8 cellular contexts compared by ENCODE assay signal in the genomic region with DNA sequence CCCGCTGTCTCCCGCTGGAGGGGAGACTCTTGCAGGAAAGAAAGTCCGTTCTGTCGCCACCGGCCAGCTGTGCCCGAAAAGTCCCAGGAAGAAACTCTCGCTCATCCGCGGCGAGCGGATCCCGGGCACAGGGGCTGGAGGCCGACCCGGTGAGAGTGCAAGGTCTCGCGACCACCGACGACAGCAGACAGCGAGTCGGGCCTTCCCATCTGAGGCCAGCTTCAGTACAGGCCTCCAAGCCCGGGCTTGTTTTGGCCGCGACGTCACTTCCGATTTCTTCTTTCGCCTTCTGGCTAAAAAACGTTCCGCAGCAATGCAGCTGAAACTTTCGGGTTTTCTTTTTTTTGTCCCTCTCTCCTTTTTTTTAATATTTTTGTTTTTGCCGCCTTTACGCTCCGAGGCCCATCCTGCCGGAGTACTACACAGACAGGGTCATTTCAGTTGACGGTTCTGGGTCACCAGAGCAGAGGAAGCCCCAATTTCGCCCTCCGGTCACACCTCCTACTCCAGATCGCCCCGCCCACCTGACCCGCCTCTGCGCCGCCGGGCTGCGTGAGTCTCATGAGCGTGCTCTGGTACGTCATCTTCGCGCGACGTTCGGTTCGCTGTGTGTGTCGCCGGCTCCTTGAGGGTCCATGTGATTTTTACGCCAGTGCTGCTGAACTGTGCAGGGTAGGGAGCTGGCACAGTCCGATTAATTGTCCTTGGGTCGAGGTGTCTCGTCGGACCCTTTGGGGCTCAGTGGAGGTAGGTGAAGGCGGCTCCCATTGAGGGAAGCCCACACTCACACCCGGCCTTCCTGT. TPM values are rescaled to one million over a fixed set of nuclear protein-coding genes. Genes with fewer than 3 reads are reported as not detected.
DNase-seq lines count a peak whose midpoint lies in the region; ATAC-seq lines count a peak whose summit lies in the region.

A gene with protein sequence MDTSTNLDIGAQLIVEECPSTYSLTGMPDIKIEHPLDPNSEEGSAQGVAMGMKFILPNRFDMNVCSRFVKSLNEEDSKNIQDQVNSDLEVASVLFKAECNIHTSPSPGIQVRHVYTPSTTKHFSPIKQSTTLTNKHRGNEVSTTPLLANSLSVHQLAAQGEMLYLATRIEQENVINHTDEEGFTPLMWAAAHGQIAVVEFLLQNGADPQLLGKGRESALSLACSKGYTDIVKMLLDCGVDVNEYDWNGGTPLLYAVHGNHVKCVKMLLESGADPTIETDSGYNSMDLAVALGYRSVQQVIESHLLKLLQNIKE (minus strand): TSS at position 474 of the 803 bp plus-strand sequence. CDS start 2,758 bp downstream, outside the sequence.
UTP15 (plus strand) TSS at position 578 of the 803 bp plus-strand sequence. CDS start 1,602 bp downstream, outside the sequence.

- peaks cover 21 to 37% (median 30%) of the 10 kb centered on the region in 3 donors for H3K4me1 Mint-ChIP-seq in IgD-negative memory B cell

- peak; percentile 91 for ATAC-seq in GM21529 (IDR thresholded peaks at IDR 0.05; ENCODE audit: unreplicated experiment)

- peak within 1 kb of the TSS; percentile 99 to 100 (median 99) for H3K27ac Mint-ChIP-seq in IgD-negative memory B cell

- DNase-seq in DMS 273 treated with DMSO at 0.1 percent for 48 hours (lab: John Stamatoyannopoulos, UW) (peak; percentile 93), OCI-M2 (lab: John Stamatoyannopoulos, UW; ENCODE audit: unreplicated experiment) (peak; percentile 43), activated T-cell treated with anti-CD3 and anti-CD28 coated beads for 4 hours (peak; percentile 99), epidermal melanocyte (ENCODE audit: insufficient read length, low spot score) (peak; percentile 45), middle frontal gyrus (ENCODE audit: extremely low spot score, low spot score) (peak; percentile 96)
- peak; percentile 98 to 99 for DNase-seq in stimulated activated CD8-positive, alpha-beta memory T cell treated with anti-CD3 and anti-CD28 coated beads, Interleukin-2, amount 100 ng/mL, for 48 hours (ENCODE audit: low read depth in 2 of 2)

- no peaks in the 10 kb centered on the region for H3K9me3 Mint-ChIP-seq in IgD-negative memory B cell

- no peaks in the 10 kb centered on the region for H3K27me3 Mint-ChIP-seq in IgD-negative memory B cell

- H3K4me3 Mint-ChIP-seq in IgD-negative memory B cell: peak within 1 kb of the TSS; percentile 92 to 99 (median 98)

- peaks cover 13% of the 10 kb centered on the region for H3K36me3 Mint-ChIP-seq in IgD-negative memory B cell

RNA-seq across cellular contexts. Expression of the first gene that starts in this region (rescaled TPM):
- 19.3 TPM for polyA plus RNA-seq in IgD-negative memory B cell

RNA-seq across cellular contexts. Expression of gene UTP15, which starts in this region (rescaled TPM):
- polyA plus RNA-seq in IgD-negative memory B cell: 11.0 TPM

Comparison
In these comparisons a context has a peak if more than half of its experiments do, and no peak if none do; other contexts are left out.
1. Peak in every context shown above with its lines: DNase-seq and ATAC-seq.
2. DNase-seq: peak in every context shown above with its lines; median percentile 99 in activated T-cell treated with anti-CD3 and anti-CD28 coated beads for 4 hours; 98 in stimulated activated CD8-positive, alpha-beta memory T cell treated with anti-CD3 and anti-CD28 coated beads, Interleukin-2, amount 100 ng/mL, for 48 hours; 96 in middle frontal gyrus; 93 in DMS 273 treated with DMSO at 0.1 percent for 48 hours; 45 in epidermal melanocyte; 43 in OCI-M2.